Comparison of ENCODE assay signal across 11 cellular contexts in the genomic region with DNA sequence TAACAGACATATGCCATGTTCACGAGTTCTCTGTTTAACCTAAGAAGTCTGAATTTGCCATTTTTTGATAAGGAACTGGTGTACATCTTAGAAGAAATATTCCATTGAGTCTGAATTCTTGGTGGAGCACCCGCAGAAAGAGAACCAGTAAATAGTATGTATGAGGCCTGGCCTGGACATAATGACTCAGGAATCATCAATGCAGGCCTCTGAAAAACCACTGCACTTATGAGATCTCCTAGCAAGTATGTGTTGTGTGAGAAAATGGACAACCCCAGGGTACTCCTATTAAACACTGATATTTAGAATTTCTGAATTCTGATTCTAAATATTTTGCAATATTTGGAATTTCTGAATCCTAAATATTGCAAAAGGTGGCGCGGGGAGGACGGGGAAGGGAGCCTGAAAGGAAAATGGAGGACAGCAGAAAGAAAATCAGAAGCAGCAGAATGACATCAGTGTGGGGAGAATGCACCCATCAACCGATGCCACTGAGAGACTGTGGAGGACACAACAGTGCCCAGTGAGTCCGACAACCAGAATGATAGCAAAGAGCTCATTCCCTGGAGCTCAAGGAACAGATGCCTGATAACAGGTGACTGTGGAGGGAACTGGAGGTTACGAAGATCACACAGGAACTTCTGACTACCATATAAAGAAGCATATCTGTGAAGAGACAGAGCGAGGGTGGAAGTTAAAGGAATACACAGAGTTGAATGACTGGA.
A peak's percentile ranks its signal among the peaks of the same experiment; 100 is the strongest.
DNase-seq lines count a peak whose midpoint lies in the region; ATAC-seq, FAIRE-seq and TF ChIP-seq lines count a peak whose summit lies in the region.
"Had no signal": no experiment of that assay in that cellular context is flagged by ENCODE, and none has a peak within 500 bp of the region (broad histone marks: within the 10 kb centered on the region; RNA-seq: fewer than 3 reads in every experiment).

No MANE protein-coding gene starts in this region.

- no peaks in the 10 kb centered on the region for H3K9me3 ChIP-seq in left lung

- intact Hi-C loops in left lung (cut with DNase I), result no loop called here

- H3K4me3 ChIP-seq in left lung, result no peak overlapping the region

- FAIRE-seq in D721Med (lab: Jason Lieb, UNC), result no peak
- FAIRE-seq: bronchial epithelial cell had no signal

- ATAC-seq in SK-N-SH treated with all-trans-retinoic acid at 6 μM for 48 hours, result peak; percentile 84
- no peak for ATAC-seq in left lung
- ATAC-seq: activated T-cell treated with anti-CD3 and anti-CD28 coated beads, Interleukin-2, amount 50 U/mL, for 72 hours; right cardiac atrium had no signal

- H3K36me3 ChIP-seq in left lung, result no peaks in the 10 kb centered on the region

- no peaks in the 10 kb centered on the region for H3K27me3 ChIP-seq in left lung

- H3K27ac ChIP-seq in left lung, result no peak overlapping the region
- H3K27ac ChIP-seq: epithelial cell of prostate had no signal

- TF ChIP-seq CTCF in left lung (IDR thresholded peaks at IDR 0.05), result no peak
- no peak for TF ChIP-seq CTCF in D721Med (IDR thresholded peaks at IDR 0.05; ENCODE audit: insufficient read depth, missing control alignments)

- DNase-seq in GM04503 (ENCODE audit: low read depth), result peak; percentile 44
- peak; percentile 72 for DNase-seq in fibroblast of peridontal ligament (ENCODE audit: extremely low read depth)
- DNase-seq in putamen (ENCODE audit: low spot score), result peak; percentile 18
- DNase-seq in left lung, result no peak
- no peak for DNase-seq in D721Med (ENCODE audit: insufficient read length, low spot score)
- no peak for DNase-seq in NCI-H187 treated with DMSO at 0.1 percent for 48 hours (lab: John Stamatoyannopoulos, UW)
- DNase-seq: activated T-cell treated with anti-CD3 and anti-CD28 coated beads, Interleukin-2, amount 50 U/mL, for 72 hours; right cardiac atrium had no signal

- peaks cover 8 to 18% of the 10 kb centered on the region in 2 donors for H3K4me1 ChIP-seq in left lung

TF ChIP-seq in SK-N-SH treated with all-trans-retinoic acid at 6 μM for 48 hours, 23 proteins besides CTCF, POLR2A, EP300 and RAD21:
- TF ChIP-seq SNAI2 (CRISPR knock-in tag; IDR thresholded peaks at IDR 0.05), result no peak
- no peak for TF ChIP-seq ESRRG (CRISPR knock-in tag; IDR thresholded peaks at IDR 0.05)
- TF ChIP-seq ZFP30 (CRISPR knock-in tag; IDR thresholded peaks at IDR 0.05), result 0 out of 2 replicates have a peak, but pooled peaks have one; percentile 18
- TF ChIP-seq ISL1 (CRISPR knock-in tag; IDR thresholded peaks at IDR 0.05), result no peak

Comparison
In these comparisons a context has a peak if more than half of its experiments do, and no peak if none do; other contexts are left out.
1. DNase-seq: peak in GM04503 (single experiment), fibroblast of peridontal ligament (single experiment) and putamen (single experiment); none in left lung (0 of 2), D721Med (single experiment) and NCI-H187 treated with DMSO at 0.1 percent for 48 hours (single experiment).